Comparison of ENCODE assay signal across 25 cellular contexts in genomic region chr3:160053048-160053391, GRCh38.
A peak's percentile ranks its signal among the peaks of the same experiment; 100 is the strongest.
DNase-seq lines count a peak whose midpoint lies in the region; ATAC-seq, FAIRE-seq and TF ChIP-seq lines count a peak whose summit lies in the region.
"Had no signal": no experiment of that assay in that cellular context is flagged by ENCODE, and none has a peak within 500 bp of the region (broad histone marks: within the 10 kb centered on the region; RNA-seq: fewer than 3 reads in every experiment).

No MANE protein-coding gene starts in this region.

- H3K4me1 Mint-ChIP-seq in astrocyte (ENCODE audit: low read depth, unreplicated experiment) = peaks cover 3% of the 10 kb centered on the region

- no peak overlapping the region for H2BK12ac ChIP-seq in mesenchymal stem cell (ENCODE audit: low read length in 2 of 2)

- no peak overlapping the region for H3K27ac Mint-ChIP-seq in astrocyte (ENCODE audit: unreplicated experiment)
- H3K27ac Mint-ChIP-seq: activated CD4-positive, alpha-beta memory T cell treated with anti-CD3 and anti-CD28 coated beads, Interleukin-2, amount 10 ng/mL, durations not matched to agents 7 days and 5 days; CD4-positive, CD25-positive, alpha-beta regulatory T cell; nephron progenitor cell had no signal

- no peak overlapping the region for H2BK120ac ChIP-seq in mesenchymal stem cell (ENCODE audit: low read depth, low read length)

- H3K4me3 Mint-ChIP-seq in astrocyte (ENCODE audit: unreplicated experiment) = no peak overlapping the region
- H3K4me3 Mint-ChIP-seq: activated CD4-positive, alpha-beta memory T cell treated with anti-CD3 and anti-CD28 coated beads, Interleukin-2, amount 10 ng/mL, durations not matched to agents 7 days and 5 days; CD4-positive, CD25-positive, alpha-beta regulatory T cell; nephron progenitor cell had no signal

- H3K18ac ChIP-seq in mesenchymal stem cell (ENCODE audit: low read depth in 1 of 2, low read length in 2 of 2) = no peak overlapping the region

- H2AK5ac ChIP-seq in mesenchymal stem cell (ENCODE audit: low read length, severe bottlenecking) = no peak overlapping the region

- H4K91ac ChIP-seq in mesenchymal stem cell (ENCODE audit: low read length) = no peak overlapping the region

- H4K8ac ChIP-seq in mesenchymal stem cell (ENCODE audit: low read length) = no peak overlapping the region

- H3K9me3 ChIP-seq in astrocyte (ENCODE audit: insufficient read depth, low read depth, low read length) (no peaks in the 10 kb centered on the region), parathyroid adenoma (ENCODE audit: control insufficient read depth, low read length) (no peaks in the 10 kb centered on the region), mesenchymal stem cell (ENCODE audit: control insufficient read depth, low read length) (no peaks in the 10 kb centered on the region)
- H3K9me3 ChIP-seq: SJSA1, spleen had no signal

- ATAC-seq in foreskin keratinocyte = peak; percentile 20
- ATAC-seq in HG02763 (IDR thresholded peaks at IDR 0.05; ENCODE audit: unreplicated experiment) = no peak

- H3K27me3 Mint-ChIP-seq in astrocyte (ENCODE audit: low read depth, unreplicated experiment) = peaks cover 11% of the 10 kb centered on the region
- H3K27me3 Mint-ChIP-seq: activated CD4-positive, alpha-beta memory T cell treated with anti-CD3 and anti-CD28 coated beads, Interleukin-2, amount 10 ng/mL, durations not matched to agents 7 days and 5 days had no signal

- no peaks in the 10 kb centered on the region for H3K79me1 ChIP-seq in mesenchymal stem cell (replicated peaks; ENCODE audit: low read length, poor library complexity, severe bottlenecking)

- H2AFZ ChIP-seq in astrocyte (ENCODE audit: low read depth, low read length) (peak overlapping the region; percentile 49), parathyroid adenoma (peak overlapping the region; percentile 50), mesenchymal stem cell (ENCODE audit: low read depth, low read length) (no peak overlapping the region)
- H2AFZ ChIP-seq: PC-9 had no signal

- no peak overlapping the region for H2BK15ac ChIP-seq in mesenchymal stem cell (ENCODE audit: low read depth, poor library complexity, severe bottlenecking)

- H3K4me3 ChIP-seq in astrocyte (ENCODE audit: insufficient read depth, low read depth, low read length) = peak overlapping the region; percentile 26
- peak overlapping the region; percentile 2 for H3K4me3 ChIP-seq in parathyroid adenoma (ENCODE audit: low read depth, low read length)
- peak overlapping the region in 1 of 2 experiments; percentile 14 for H3K4me3 ChIP-seq in mesenchymal stem cell (ENCODE audit: insufficient read depth in 1 of 2, low read depth in 1 of 2, low read length in 2 of 2)
- H3K4me3 ChIP-seq: PC-9, SJSA1, spleen had no signal

- TF ChIP-seq CTCF in C4-2B (conservative IDR thresholded peaks at IDR 0.05) (no peak), astrocyte (IDR thresholded peaks at IDR 0.05; ENCODE audit: insufficient read depth, low read depth, low read length) (no peak), foreskin keratinocyte (conservative IDR thresholded peaks at IDR 0.05) (no peak), parathyroid adenoma (IDR thresholded peaks at IDR 0.05) (no peak)

- H3K27me3 ChIP-seq in astrocyte (ENCODE audit: insufficient read depth, low read length) = no peaks in the 10 kb centered on the region
- H3K27me3 ChIP-seq in foreskin keratinocyte = peaks cover 6% of the 10 kb centered on the region
- H3K27me3 ChIP-seq in parathyroid adenoma (ENCODE audit: control insufficient read depth, insufficient read depth, low read length) = no peaks in the 10 kb centered on the region
- peaks cover 0 to 7% of the 10 kb centered on the region in 2 experiments for H3K27me3 ChIP-seq in mesenchymal stem cell (ENCODE audit: control insufficient read depth in 1 of 2, insufficient read depth in 1 of 2, low read length in 2 of 2)
- H3K27me3 ChIP-seq: SJSA1, spleen had no signal

- no peak overlapping the region for H3K4ac ChIP-seq in mesenchymal stem cell (ENCODE audit: low read depth in 1 of 2, low read length in 2 of 2)

- H3K36me3 ChIP-seq in astrocyte (ENCODE audit: insufficient read depth, low read length) (no peaks in the 10 kb centered on the region), parathyroid adenoma (ENCODE audit: control insufficient read depth, insufficient read depth, low read length) (no peaks in the 10 kb centered on the region), mesenchymal stem cell (ENCODE audit: control insufficient read depth in 1 of 2, insufficient read depth in 2 of 2, low read depth in 1 of 2, low read length in 2 of 2) (no peaks in the 10 kb centered on the region)
- H3K36me3 ChIP-seq: SJSA1, spleen had no signal

- DNase-seq in astrocyte (ENCODE audit: low read depth) (peak; percentile 15), foreskin keratinocyte (no peak), NCI-H510A (lab: John Stamatoyannopoulos, UW) (no peak), mesenchymal stem cell (no peak)
- no peak for DNase-seq in stimulated activated CD4-positive, alpha-beta T cell treated with anti-CD3 and anti-CD28 coated beads, Interleukin-15, amount 100 ng/mL, for 24 hours
- DNase-seq: activated CD4-positive, alpha-beta memory T cell treated with anti-CD3 and anti-CD28 coated beads, Interleukin-2, amount 10 ng/mL, durations not matched to agents 7 days and 5 days; activated CD4-positive, CD25-positive, alpha-beta regulatory T cell; activated gamma-delta T cell treated with Interleukin-2 at 50 U/mL for 16 hours; activated T-cell treated with anti-CD3 and anti-CD28 coated beads for 4 hours; CD4-positive, CD25-positive, alpha-beta regulatory T cell; central memory CD4-positive, alpha-beta T cell; GF-D8; mesendoderm; NCI-H187 treated with DMSO at 0.1 percent for 48 hours; NCI-H82; nephron progenitor cell; PC-9; spleen; T-helper 2 cell had no signal

- peak overlapping the region; percentile 26; the same call in 1 of the 2 replicates for H3K27ac ChIP-seq in C4-2B
- no peak overlapping the region for H3K27ac ChIP-seq in astrocyte (ENCODE audit: low read depth, low read length)
- H3K27ac ChIP-seq in foreskin keratinocyte = no peak overlapping the region
- no peak overlapping the region for H3K27ac ChIP-seq in parathyroid adenoma
- H3K27ac ChIP-seq in mesenchymal stem cell (ENCODE audit: low read length, poor library complexity, severe bottlenecking) = no peak overlapping the region
- H3K27ac ChIP-seq: epithelial cell of prostate, KMS-11, PC-9, SJSA1, spleen had no signal

- H3K9ac ChIP-seq in astrocyte (ENCODE audit: low read length) = peak overlapping the region; percentile 12
- no peak overlapping the region for H3K9ac ChIP-seq in parathyroid adenoma
- no peak overlapping the region for H3K9ac ChIP-seq in mesenchymal stem cell (ENCODE audit: low read length)
- H3K9ac ChIP-seq: KMS-11 had no signal

- H3K79me2 ChIP-seq in astrocyte (ENCODE audit: insufficient read depth, low read length) (no peaks in the 10 kb centered on the region), parathyroid adenoma (no peaks in the 10 kb centered on the region)

- no peaks in the 10 kb centered on the region for H4K20me1 ChIP-seq in astrocyte (ENCODE audit: insufficient read depth, low read length)

- H3K36me3 Mint-ChIP-seq in astrocyte (ENCODE audit: low read depth, unreplicated experiment) = no peaks in the 10 kb centered on the region
- H3K36me3 Mint-ChIP-seq: CD4-positive, CD25-positive, alpha-beta regulatory T cell had no signal

- WGBS in mesenchymal stem cell = 74% methylated on average over 4 of the region's 4 CpGs

- H3K4me1 ChIP-seq in astrocyte (ENCODE audit: insufficient read depth, low read length) (peaks cover 4% of the 10 kb centered on the region), foreskin keratinocyte (no peaks in the 10 kb centered on the region), parathyroid adenoma (no peaks in the 10 kb centered on the region), mesenchymal stem cell (ENCODE audit: control insufficient read depth, insufficient read depth, low read depth, low read length) (peaks cover 2% of the 10 kb centered on the region)
- H3K4me1 ChIP-seq: SJSA1, spleen had no signal

- H3K4me2 ChIP-seq in astrocyte (ENCODE audit: low read length) = peak overlapping the region; percentile 74
- peak overlapping the region; percentile 18 for H3K4me2 ChIP-seq in parathyroid adenoma (ENCODE audit: low read length)
- no peak overlapping the region for H3K4me2 ChIP-seq in mesenchymal stem cell (ENCODE audit: low read length, poor library complexity, severe bottlenecking)
- H3K4me2 ChIP-seq: KMS-11, PC-9 had no signal

- peak; percentile 39 for FAIRE-seq in astrocyte (lab: Jason Lieb, UNC)

- no peak overlapping the region for H3K23ac ChIP-seq in mesenchymal stem cell (ENCODE audit: low read length in 2 of 2)

- peak overlapping the region in 1 of 2 experiments; percentile 68 for H3K14ac ChIP-seq in mesenchymal stem cell (ENCODE audit: low read length in 2 of 2)

- H2BK5ac ChIP-seq in mesenchymal stem cell (ENCODE audit: low read depth, low read length, poor library complexity, severe bottlenecking) = no peak overlapping the region

- peaks cover 2% of the 10 kb centered on the region for H3K9me3 Mint-ChIP-seq in astrocyte (ENCODE audit: unreplicated experiment)
- H3K9me3 Mint-ChIP-seq: activated CD4-positive, alpha-beta memory T cell treated with anti-CD3 and anti-CD28 coated beads, Interleukin-2, amount 10 ng/mL, durations not matched to agents 7 days and 5 days; CD4-positive, CD25-positive, alpha-beta regulatory T cell; nephron progenitor cell had no signal
